Comparison of ENCODE assay signal across 20 cellular contexts in genomic region chr19:31392514-31392913, GRCh38. TPM values are rescaled to one million over a fixed set of nuclear protein-coding genes. Genes with fewer than 3 reads are reported as not detected.
"Had no signal": no experiment of that assay in that cellular context is flagged by ENCODE, and none has a peak within 500 bp of the region (broad histone marks: within the 10 kb centered on the region; RNA-seq: fewer than 3 reads in every experiment).

No MANE protein-coding gene starts in this region.

- H3K9ac ChIP-seq: parathyroid adenoma had no signal

- H3K79me2 ChIP-seq: hepatocyte, parathyroid adenoma had no signal

- H3K4me1 ChIP-seq: esophagus squamous epithelium, left ventricle myocardium inferior, parathyroid adenoma, tibial artery had no signal

- H3K4me2 ChIP-seq: hepatocyte had no signal

- H3K9me3 ChIP-seq: esophagus squamous epithelium, left ventricle myocardium inferior, neutrophil, tibial artery had no signal

- H3K27me3 ChIP-seq: brain microvascular endothelial cell, esophagus squamous epithelium, hepatocyte, neutrophil had no signal

- H3K36me3 ChIP-seq: brain microvascular endothelial cell, esophagus squamous epithelium, left ventricle myocardium inferior, neutrophil, tibial artery had no signal

- DNase-seq: activated CD4-positive, alpha-beta T cell treated with anti-CD3 and anti-CD28 coated beads, Interleukin-2, amount 10 ng/mL, durations not matched to agents 7 days and 5 days; activated naive CD4-positive, alpha-beta T cell; activated naive CD8-positive, alpha-beta T cell treated with anti-CD3 and anti-CD28 coated beads, Interleukin-2, amount 10 ng/mL, durations not matched to agents 7 days and 5 days; anterior cingulate cortex; brain microvascular endothelial cell; cortex of kidney; effector CD4-positive, alpha-beta T cell; esophagus squamous epithelium; islet precursor cell; left ventricle myocardium inferior; naive thymus-derived CD8-positive, alpha-beta T cell; stimulated activated CD4-positive, alpha-beta T cell treated with anti-CD3 and anti-CD28 coated beads, Interleukin-15, amount 100 ng/mL, for 24 hours; stimulated activated CD4-positive, alpha-beta T cell treated with anti-CD3 and anti-CD28 coated beads, Interleukin-4, amount 100 ng/mL, for 1 hour; stimulated activated naive B cell treated with anti-CD40 and anti-IgM and Interleukin-4, amounts not matched to agents 10 μg/mL and 1 μg/mL and 100 μg/mL, for 72 hours; tibial artery had no signal

- FAIRE-seq: urothelium cell line had no signal

- H3K4me3 ChIP-seq: esophagus squamous epithelium, hepatocyte, left ventricle myocardium inferior, skin epidermis, tibial artery had no signal

- H2AFZ ChIP-seq: hepatocyte, parathyroid adenoma had no signal

- H3K27ac ChIP-seq: brain microvascular endothelial cell, esophagus squamous epithelium, hepatocyte, left ventricle myocardium inferior, neutrophil, parathyroid adenoma, skin epidermis, tibial artery had no signal

RNA-seq across cellular contexts. Expression of gene TSHZ3, which starts 43.3 kb away (rescaled TPM):
- total RNA-seq: naive thymus-derived CD8-positive, alpha-beta T cell had no signal
